ENCODE assay signal across 30 cellular contexts in the genomic region with DNA sequence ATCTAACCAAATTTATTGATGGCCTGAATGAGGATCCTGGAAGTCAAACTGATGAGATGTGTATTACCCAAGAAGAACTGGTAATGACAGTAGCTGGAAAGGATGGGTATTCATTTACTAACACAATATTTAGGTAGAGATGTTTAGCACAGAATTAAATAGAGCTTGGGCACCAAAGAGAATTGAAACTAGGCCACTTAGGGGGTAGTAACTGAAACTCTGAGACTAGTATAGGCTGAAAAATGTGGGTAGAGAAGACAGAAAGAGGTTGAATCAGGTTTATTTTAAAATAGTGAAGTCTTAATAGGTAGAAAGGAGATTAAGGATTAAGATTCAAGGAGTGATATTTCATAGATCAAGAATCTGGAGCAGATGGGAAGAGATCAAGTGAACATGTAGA.
DNase-seq lines count a peak whose midpoint lies in the region; FAIRE-seq and TF ChIP-seq lines count a peak whose summit lies in the region.
"Had no signal": no experiment of that assay in that cellular context is flagged by ENCODE, and none has a peak within 500 bp of the region (broad histone marks: within the 10 kb centered on the region; RNA-seq: fewer than 3 reads in every experiment).

No MANE protein-coding gene starts in this region.

- H3K27me3 ChIP-seq in KMS-11 (ENCODE audit: insufficient read depth, low read depth) = no peaks in the 10 kb centered on the region
- H3K27me3 ChIP-seq: BLaER1, cardiac muscle cell, tibial nerve had no signal

- POLR2A ChIA-PET in RWPE1 (lab: Yijun Ruan, JAX; ENCODE audit: low non-redundant PET) = no interaction called here

- H4K20me1 ChIP-seq in KMS-11 (ENCODE audit: insufficient read depth) = no peaks in the 10 kb centered on the region

- H3K36me3 ChIP-seq in KMS-11 (ENCODE audit: insufficient read depth) = no peaks in the 10 kb centered on the region
- H3K36me3 ChIP-seq: cardiac muscle cell had no signal

- H3K9ac ChIP-seq in KMS-11 = no peak overlapping the region; the same call in 1 of the 2 replicates
- H3K9ac ChIP-seq: BLaER1 had no signal

- no peak overlapping the region for H2AFZ ChIP-seq in KMS-11 (ENCODE audit: low read depth)

- FAIRE-seq in GM12892 (lab: Jason Lieb, UNC) (peak; percentile 63), GM19239 (lab: Jason Lieb, UNC) (peak; percentile 76)
- FAIRE-seq: astrocyte, RCC 7860 had no signal

- TF ChIP-seq CTCF in KMS-11 (conservative IDR thresholded peaks at IDR 0.05; ENCODE audit: low read depth, low read length) (no peak), RWPE1 (conservative IDR thresholded peaks at IDR 0.05; ENCODE audit: low read depth) (no peak)

- H3K4me2 ChIP-seq in KMS-11 = peak overlapping the region; percentile 61
- H3K4me2 ChIP-seq: BLaER1 had no signal

- H3K4me3 ChIP-seq in KMS-11 (IDR thresholded peaks at IDR 0.05; ENCODE audit: insufficient read depth, low read depth, low read length) = no peak overlapping the region
- H3K4me3 ChIP-seq: BLaER1, cardiac muscle cell, tibial nerve had no signal

- no peak for DNase-seq in GM12892 (ENCODE audit: insufficient read length)
- DNase-seq in GM19239 (ENCODE audit: insufficient read length, low spot score) = no peak
- peak; percentile 7 for DNase-seq in left kidney (ENCODE audit: low read depth, low spot score)
- no peak for DNase-seq in DMS153 (lab: John Stamatoyannopoulos, UW)
- DNase-seq in RWPE1 (ENCODE audit: low spot score) = no peak
- no peak for DNase-seq in middle frontal gyrus (ENCODE audit: extremely low spot score, low spot score)
- DNase-seq: activated CD4-positive, alpha-beta T cell treated with anti-CD3 and anti-CD28 coated beads for 4 hours; activated CD8-positive, alpha-beta T cell treated with anti-CD3 and anti-CD28 coated beads, Interleukin-2, amount 10 ng/mL, durations not matched to agents 7 days and 5 days; activated gamma-delta T cell treated with Interleukin-2 at 50 U/mL for 16 hours; activated naive CD8-positive, alpha-beta T cell treated with anti-CD3 and anti-CD28 coated beads, Interleukin-2, amount 50 U/mL, for 24 hours; COR-L47; cortex of kidney; DND-41; effector memory CD8-positive, alpha-beta T cell; GF-D8; GOT3; hypothalamus; KG1; NCI-H1417 treated with DMSO at 0.1 percent for 48 hours; NCI-H2029 treated with DMSO at 0.1 percent for 48 hours; NCI-H526; SIG-M5; stimulated activated CD4-positive, alpha-beta T cell treated with anti-CD3 and anti-CD28 coated beads, Interleukin-4, amount 100 ng/mL, for 4 hours had no signal

- TF ChIP-seq POLR2A in GM12892 (IDR thresholded peaks at IDR 0.05; ENCODE audit: low read depth, low read length) = no peak

- H3K27ac ChIP-seq in KMS-11 = peak overlapping the region; percentile 23; the same call in 1 of the 2 replicates
- H3K27ac ChIP-seq in RWPE1 = no peak overlapping the region
- H3K27ac ChIP-seq: BLaER1, HL-60, tibial nerve had no signal

- H3K4me1 ChIP-seq in KMS-11 (ENCODE audit: low read depth, poor library complexity, severe bottlenecking) = peaks cover 62% of the 10 kb centered on the region
- H3K4me1 ChIP-seq: BLaER1 had no signal

- CTCF ChIA-PET in RWPE1 (lab: Yijun Ruan, JAX) = no interaction called here

- 0 out of 2 replicates have a peak, but pooled peaks cover 10% of the 10 kb centered on the region for H3K79me2 ChIP-seq in KMS-11 (ENCODE audit: insufficient read depth, low read depth)
